ENCODE assay signal across 8 cellular contexts in genomic region chr4:15001825-15002658, GRCh38. TPM values are rescaled to one million over a fixed set of nuclear protein-coding genes. Genes with fewer than 3 reads are reported as not detected.
DNase-seq lines count a peak whose midpoint lies in the region; ATAC-seq and TF ChIP-seq lines count a peak whose summit lies in the region.

Gene CPEB2 (plus strand): TSS chr4:15002481. CDS start chr4:15002674, 193 bp downstream.

- H3K27ac Mint-ChIP-seq in CD14-positive monocyte (peak within 1 kb of the TSS; percentile 95 to 98 (median 97)), memory B cell (peak within 1 kb of the TSS; percentile 97)

- peak within 1 kb of the TSS; percentile 85 for H3K4me3 ChIP-seq in effector memory CD4-positive, alpha-beta T cell (ENCODE audit: insufficient read depth, low read depth, low read length, poor library complexity, severe bottlenecking)

- H3K4me3 Mint-ChIP-seq in CD14-positive monocyte: peak within 1 kb of the TSS; percentile 90 to 93
- H3K4me3 Mint-ChIP-seq in memory B cell: peak within 1 kb of the TSS; percentile 93

- no peaks in the 10 kb centered on the region for H3K4me1 ChIP-seq in effector memory CD4-positive, alpha-beta T cell (ENCODE audit: control insufficient read depth, insufficient read depth, low read length, poor library complexity, severe bottlenecking)

- DNase-seq in CD14-positive monocyte (ENCODE audit: low spot score) (peak; percentile 89), NOMO-1 (lab: John Stamatoyannopoulos, UW; ENCODE audit: unreplicated experiment in 2 of 2) (peak; percentile 94 to 98), memory B cell (ENCODE audit: low spot score in 2 of 2) (peak; percentile 85 to 96)
- DNase-seq in activated CD8-positive, alpha-beta memory T cell treated with anti-CD3 and anti-CD28 coated beads for 4 hours (ENCODE audit: low read depth in 2 of 2): peak; percentile 80 to 82
- peak; percentile 79 to 86 (median 84) for DNase-seq in effector memory CD4-positive, alpha-beta T cell
- DNase-seq in stimulated activated CD8-positive, alpha-beta memory T cell treated with anti-CD3 and anti-CD28 coated beads, Interleukin-12 subunit alpha, Interleukin-12 subunit beta, amount 100 ng/mL, for 1 hour (ENCODE audit: low read depth): peak; percentile 85

- H3K27me3 ChIP-seq in effector memory CD4-positive, alpha-beta T cell (replicated peaks; ENCODE audit: control insufficient read depth, insufficient read depth, low read length, poor library complexity, severe bottlenecking): no peaks in the 10 kb centered on the region

- H3K27ac ChIP-seq in effector memory CD4-positive, alpha-beta T cell (ENCODE audit: insufficient read depth, low read length, poor library complexity, severe bottlenecking): peak within 1 kb of the TSS; percentile 100

- H3K4me1 Mint-ChIP-seq in CD14-positive monocyte (peaks cover 24% of the 10 kb centered on the region), memory B cell (peaks cover 12% of the 10 kb centered on the region)

- TF ChIP-seq CTCF in CD14-positive monocyte (IDR thresholded peaks at IDR 0.05): no peak

- peaks cover under 1 to 2% of the 10 kb centered on the region in 2 donors for H3K36me3 Mint-ChIP-seq in CD14-positive monocyte
- no peaks in the 10 kb centered on the region for H3K36me3 Mint-ChIP-seq in memory B cell

- H3K27me3 Mint-ChIP-seq in CD14-positive monocyte (ENCODE audit: low read depth in 3 of 3) (peaks cover 0 to 4% (median 0%) of the 10 kb centered on the region in 3 donors), memory B cell (no peaks in the 10 kb centered on the region)

- peaks cover 0 to 3% (median 0%) of the 10 kb centered on the region in 7 donors for H3K9me3 Mint-ChIP-seq in CD14-positive monocyte
- no peaks in the 10 kb centered on the region for H3K9me3 Mint-ChIP-seq in memory B cell

- ATAC-seq in GM19372 (IDR thresholded peaks at IDR 0.05; ENCODE audit: low read depth, unreplicated experiment) (peak; percentile 50), HG03521 (IDR thresholded peaks at IDR 0.05; ENCODE audit: unreplicated experiment) (peak; percentile 58), memory B cell (ENCODE audit: low read depth) (peak; percentile 66)

- no peaks in the 10 kb centered on the region for H3K36me3 ChIP-seq in effector memory CD4-positive, alpha-beta T cell (ENCODE audit: control insufficient read depth, insufficient read depth, low read length)

- intact Hi-C loops in CD14-positive monocyte (cut with micrococcal nuclease): loop anchor here (5.0 to 10.0 kb wide), 6 partner anchors 125 to 1517 kb away; partner anchors contain the start of genes BOD1L1 (in 2 of the 2), BST1 (in 1 of the 2), FBXL5 (in 1 of the 2) and RAB28 (in 1 of the 2)

- H3K9me3 ChIP-seq in effector memory CD4-positive, alpha-beta T cell (ENCODE audit: control insufficient read depth, low read length): no peaks in the 10 kb centered on the region

RNA-seq across cellular contexts. Expression of gene CPEB2, which starts in this region (rescaled TPM):
- polyA plus RNA-seq in CD14-positive monocyte: 1 to 10 TPM; 1.6 to 1.7 TPM

Comparison
In these comparisons a context has a peak if more than half of its experiments do, and no peak if none do; other contexts are left out.
1. Peak in every context shown above with its lines: DNase-seq, ATAC-seq, H3K4me3 ChIP-seq and H3K27ac ChIP-seq.